19 cellular contexts compared by ENCODE assay signal in the genomic region with DNA sequence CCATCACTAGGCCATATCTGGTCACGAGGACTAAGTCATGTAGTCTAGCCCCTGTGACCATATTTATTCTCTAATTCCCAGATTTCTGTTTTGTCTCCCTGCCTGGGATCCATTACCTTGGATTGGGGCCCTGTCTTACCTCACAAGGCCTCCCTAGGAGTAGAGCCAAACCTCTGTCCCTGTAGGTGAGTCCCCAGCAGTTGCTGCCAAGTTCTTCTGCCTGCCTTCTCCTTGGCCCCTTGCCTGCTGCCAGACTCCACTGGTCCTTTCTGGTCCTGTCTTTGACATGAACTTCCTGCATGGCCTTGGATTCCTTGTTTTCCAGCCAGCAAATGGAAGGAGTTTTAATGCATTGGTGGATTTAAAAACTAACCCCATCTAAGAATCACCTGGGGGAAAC. TPM values are rescaled to one million over a fixed set of nuclear protein-coding genes. Genes with fewer than 3 reads are reported as not detected.
DNase-seq lines count a peak whose midpoint lies in the region; ATAC-seq, FAIRE-seq and TF ChIP-seq lines count a peak whose summit lies in the region.
"Had no signal": no experiment of that assay in that cellular context is flagged by ENCODE, and none has a peak within 500 bp of the region (broad histone marks: within the 10 kb centered on the region; RNA-seq: fewer than 3 reads in every experiment).

No MANE protein-coding gene starts in this region.

- POLR2A ChIA-PET in H1 (lab: Charles Lee; ENCODE audit: partially characterized antibody) = interaction anchor here (1.4 kb wide), 1 partner anchor 10 kb away, joined by 3 read pairs; no protein-coding TSS in a partner anchor
- POLR2A ChIA-PET in CD8-positive, alpha-beta T cell (lab: Charles Lee) = no interaction called here

- H3K4me1 ChIP-seq in H1 (replicated peaks in 1 of 4; ENCODE audit: control insufficient read depth in 3 of 4, insufficient read depth in 4 of 4, low read length in 3 of 4) (no peaks in the 10 kb centered on the region; a peak in 1 of 7 replicates), thyroid gland (no peaks in the 10 kb centered on the region)
- no peaks in the 10 kb centered on the region for H3K4me1 ChIP-seq in CD8-positive, alpha-beta T cell (ENCODE audit: insufficient read depth, low read length)
- H3K4me1 ChIP-seq: A549 had no signal

- no peak overlapping the region for H3K4me3 Mint-ChIP-seq in CD8-positive, alpha-beta T cell
- H3K4me3 Mint-ChIP-seq: CD4-positive, alpha-beta memory T cell; H9 had no signal

- H3K9me3 ChIP-seq in H1 (ENCODE audit: insufficient read depth in 2 of 2, low read depth in 1 of 2, low read length in 1 of 2) (no peaks in the 10 kb centered on the region), thyroid gland (no peaks in the 10 kb centered on the region)
- H3K9me3 ChIP-seq in CD8-positive, alpha-beta T cell (ENCODE audit: low read length) = no peaks in the 10 kb centered on the region
- H3K9me3 ChIP-seq: A549, Caco-2 had no signal

- no peak overlapping the region for H4K5ac ChIP-seq in H1 (ENCODE audit: insufficient read length, low read depth, low read length)

- no peak overlapping the region for H3K23ac ChIP-seq in H1 (ENCODE audit: insufficient read length)

- intact Hi-C loops in thyroid gland (cut with DNase I) = no loop called here
- intact Hi-C loops in CD8-positive, alpha-beta T cell (cut with DNase I, micrococcal nuclease) = no loop called here

- H3K27ac ChIP-seq in H1 (ENCODE audit: low read depth, low read length) (no peak overlapping the region), thyroid gland (no peak overlapping the region)
- H3K27ac ChIP-seq in CD8-positive, alpha-beta T cell (ENCODE audit: low read depth, low read length) = no peak overlapping the region
- H3K27ac ChIP-seq: A549, GM23248 had no signal

- no peak overlapping the region for H2BK20ac ChIP-seq in H1 (ENCODE audit: low read length)

- H3K36me3 Mint-ChIP-seq in CD8-positive, alpha-beta T cell = no peaks in the 10 kb centered on the region
- H3K36me3 Mint-ChIP-seq: CD4-positive, alpha-beta memory T cell had no signal

- TF ChIP-seq RAD21 in H1 (IDR thresholded peaks at IDR 0.05 in 1 of 2, conservative IDR thresholded peaks at IDR 0.05 in 1 of 2; ENCODE audit: low read depth in 2 of 2, low read length in 2 of 2) = no peak

- H3K36me3 ChIP-seq in H1 (ENCODE audit: control insufficient read depth in 2 of 4, insufficient read depth in 4 of 4, low read length in 3 of 4) (no peaks in the 10 kb centered on the region), thyroid gland (no peaks in the 10 kb centered on the region)
- H3K36me3 ChIP-seq in CD8-positive, alpha-beta T cell (ENCODE audit: insufficient read depth, low read length) = no peaks in the 10 kb centered on the region

- no peak overlapping the region for H2AFZ ChIP-seq in H1 (ENCODE audit: low read length)
- H2AFZ ChIP-seq: GM23248 had no signal

- no peak overlapping the region for H3K18ac ChIP-seq in H1 (ENCODE audit: extremely low read depth, low read length)

- TF ChIP-seq CTCF in H1 (IDR thresholded peaks at IDR 0.05; ENCODE audit: control extremely low read depth in 1 of 3, insufficient read depth in 1 of 3, low read depth in 1 of 3, low read length in 3 of 3) (no peak), thyroid gland (IDR thresholded peaks at IDR 0.05) (no peak)
- no peak for TF ChIP-seq CTCF in CD8-positive, alpha-beta T cell (IDR thresholded peaks at IDR 0.05)

- H4K20me1 ChIP-seq in H1 (replicated peaks in 1 of 2; ENCODE audit: control insufficient read depth in 1 of 2, insufficient read depth in 2 of 2, low read length in 2 of 2) = no peaks in the 10 kb centered on the region

- peaks cover 2% of the 10 kb centered on the region for H3K27me3 Mint-ChIP-seq in CD8-positive, alpha-beta T cell (ENCODE audit: low read depth)

- H3K4me1 Mint-ChIP-seq in CD8-positive, alpha-beta T cell (ENCODE audit: low read depth) = no peaks in the 10 kb centered on the region
- H3K4me1 Mint-ChIP-seq: CD4-positive, alpha-beta memory T cell had no signal

- no peak overlapping the region for H4K91ac ChIP-seq in H1 (replicated peaks; ENCODE audit: insufficient read length, low read length)

- no peak overlapping the region for H4K8ac ChIP-seq in H1 (ENCODE audit: extremely low read depth, insufficient read depth, low read length)

- no peaks in the 10 kb centered on the region for H3K79me1 ChIP-seq in H1 (ENCODE audit: low read depth, low read length)

- H3K27ac Mint-ChIP-seq in CD8-positive, alpha-beta T cell = no peak overlapping the region
- H3K27ac Mint-ChIP-seq: CD4-positive, alpha-beta memory T cell; H9 had no signal

- H2BK15ac ChIP-seq in H1 (ENCODE audit: low read length) = 0 out of 2 replicates have a peak overlapping the region, but pooled peaks have one; percentile 22

- H2BK12ac ChIP-seq in H1 (ENCODE audit: low read depth, low read length) = no peak overlapping the region

- H2BK5ac ChIP-seq in H1 (ENCODE audit: low read depth, low read length) = no peak overlapping the region

- FAIRE-seq in H1 (lab: Jason Lieb, UNC) = no peak
- FAIRE-seq: A549, G401.6, GM12892 had no signal

- no peaks in the 10 kb centered on the region for H3K23me2 ChIP-seq in H1 (ENCODE audit: low read depth, low read length)

- DNase-seq in NCI-H2029 (lab: John Stamatoyannopoulos, UW) (peak; percentile 18), H1 (ENCODE audit: low read depth in 1 of 2, low spot score in 2 of 2) (no peak), left lobe of liver (ENCODE audit: low spot score) (no peak), thyroid gland (peak; percentile 53 to 71), NCI-H2196 treated with DMSO at 0.1 percent for 48 hours (lab: John Stamatoyannopoulos, UW; ENCODE audit: unreplicated experiment) (no peak)
- no peak for DNase-seq in CD8-positive, alpha-beta T cell
- DNase-seq: 8988T; ACHN; Caco-2; CD4-positive, alpha-beta memory T cell; DMS153; DND-41; GM23248; H9 had no signal

- H2BK120ac ChIP-seq in H1 (replicated peaks; ENCODE audit: low read depth, low read length) = no peak overlapping the region

- no peaks in the 10 kb centered on the region for H3K9me3 Mint-ChIP-seq in CD8-positive, alpha-beta T cell
- H3K9me3 Mint-ChIP-seq: H9 had no signal

- TF ChIP-seq POLR2A in H1 (IDR thresholded peaks at IDR 0.05; ENCODE audit: control extremely low read depth in 1 of 2, low read depth in 2 of 2, low read length in 2 of 2) (no peak), thyroid gland (IDR thresholded peaks at IDR 0.05) (no peak)

- H2AK5ac ChIP-seq in H1 (ENCODE audit: low read depth, low read length) = no peak overlapping the region

- peak; percentile 47 for ATAC-seq in left lobe of liver
- ATAC-seq in GM21619 (IDR thresholded peaks at IDR 0.05; ENCODE audit: unreplicated experiment) = no peak
- no peak for ATAC-seq in CD8-positive, alpha-beta T cell
- ATAC-seq: A549, HCT116 had no signal

- no peak for TF ChIP-seq EP300 in H1 (IDR thresholded peaks at IDR 0.05; ENCODE audit: borderline replicate concordance in 1 of 2, low read depth in 2 of 2, low read length in 2 of 2)

- H3K4me3 ChIP-seq in H1 (ENCODE audit: extremely low read depth in 1 of 4, insufficient read depth in 2 of 4, low read depth in 3 of 4, low read length in 4 of 4) (no peak overlapping the region), thyroid gland (replicated peaks in 1 of 3) (no peak overlapping the region)
- H3K4me3 ChIP-seq in CD8-positive, alpha-beta T cell (ENCODE audit: low read depth, low read length) = no peak overlapping the region
- H3K4me3 ChIP-seq: A549, GM23248 had no signal

- no peak overlapping the region for H3K4me2 ChIP-seq in H1 (ENCODE audit: insufficient read depth in 1 of 2, low read depth in 2 of 2, low read length in 2 of 2)
- H3K4me2 ChIP-seq: A549 had no signal

- H3K14ac ChIP-seq in H1 (ENCODE audit: insufficient read length) = no peak overlapping the region

- H3K27me3 ChIP-seq in H1 (replicated peaks in 1 of 4; ENCODE audit: control insufficient read depth in 3 of 4, extremely low read depth in 1 of 4, insufficient read depth in 3 of 4, low read length in 3 of 4) (no peaks in the 10 kb centered on the region), thyroid gland (no peaks in the 10 kb centered on the region)
- no peaks in the 10 kb centered on the region for H3K27me3 ChIP-seq in CD8-positive, alpha-beta T cell (ENCODE audit: insufficient read depth, low read length)

- WGBS in H1 (ENCODE audit: extremely low coverage in 1 of 2, insufficient coverage in 1 of 2, insufficient read length in 1 of 2, insufficient replicate concordance in 2 of 2, low coverage in 1 of 2, low lambda C conversion rate in 2 of 2, missing lambda C conversion rate in 1 of 2), 2 experiments = 92% methylated on average over 1 of the region's 1 CpG; no CpG with 5 or more reads in 1 of the 2 experiments
- WGBS in thyroid gland, 2 donors = 67 to 100% methylated on average over 1 of the region's 1 CpG

- no peak overlapping the region for H3K56ac ChIP-seq in H1 (replicated peaks; ENCODE audit: insufficient read length, low read depth, low read length)

- CTCF ChIA-PET in H1 (lab: Charles Lee; ENCODE audit: partially characterized antibody) = interaction anchor here (1.9 kb wide), 1 partner anchor 8 kb away, joined by 6 read pairs; no protein-coding TSS in a partner anchor
- CTCF ChIA-PET in CD8-positive, alpha-beta T cell (lab: Charles Lee) = no interaction called here

- no peaks in the 10 kb centered on the region for H3K79me2 ChIP-seq in H1 (ENCODE audit: control insufficient read depth in 1 of 2, insufficient read depth in 2 of 2, low read length in 2 of 2)

- no peak overlapping the region for H3K4ac ChIP-seq in H1 (replicated peaks; ENCODE audit: insufficient read length, low read depth, low read length)

- no peak overlapping the region for H3K9ac ChIP-seq in H1 (replicated peaks in 1 of 4; ENCODE audit: extremely low read depth in 1 of 4, low read depth in 3 of 4, low read length in 3 of 4)
- H3K9ac ChIP-seq: GM23248 had no signal

RNA-seq across cellular contexts. Expression of gene CADM1, which starts 35.6 kb away (rescaled TPM):
- total RNA-seq in H1 (2021; fragmentation: NEBNext Ultra II Directional; extraction: Animal tissue kit (Norgen Biotek cat#: 25700)) = 25.3 and 29.3 TPM in 2 replicates
- polyA plus RNA-seq in H1 (2011; rRNA removed) = 8.3 and 9.6 TPM in 2 replicates
- 12.8 TPM for polyA plus RNA-seq in H1 (2011; cell fraction: cytosol; rRNA removed)
- polyA plus RNA-seq in H1 (2011; cell fraction: nucleus; rRNA removed) = 20.1 TPM
- 14.8 to 19.0 TPM (median 15.7 TPM) in 4 replicates for polyA plus RNA-seq in H1 (2012, experiment 1 of 2)
- 2.3 TPM for polyA plus RNA-seq in H1 (2012, experiment 2 of 2)
- 31.9 TPM for polyA plus RNA-seq in H1 (2013, experiment 1 of 2)
- 32.4 TPM for polyA plus RNA-seq in H1 (2013, experiment 2 of 2)
- 35.1 and 35.8 TPM in 2 replicates for polyA minus RNA-seq in H1 (2011; rRNA and poly(A)+ RNA removed)
- 10.9 TPM for polyA minus RNA-seq in H1 (2011; cell fraction: cytosol; rRNA and poly(A)+ RNA removed)
- 46.8 TPM for polyA minus RNA-seq in H1 (2011; cell fraction: nucleus; rRNA and poly(A)+ RNA removed)
- total RNA-seq in left lobe of liver = 27.2 TPM
- 100 to 1,000 TPM in 3 of 4 donors, 10 to 100 TPM in 1; 89.9 to 351 (median 235) TPM for total RNA-seq in thyroid gland
- total RNA-seq in CD8-positive, alpha-beta T cell = under 1 TPM; 0.69 to 0.92 TPM

Comparison
In these comparisons a context has a peak if more than half of its experiments do, and no peak if none do; other contexts are left out.
1. DNase-seq: peak in NCI-H2029 (single experiment) and thyroid gland (2 of 2); none in H1 (0 of 2), left lobe of liver (single experiment), CD8-positive, alpha-beta T cell (0 of 7) and NCI-H2196 treated with DMSO at 0.1 percent for 48 hours (single experiment).
2. RNA of gene CADM1, which starts 35.6 kb away (total RNA-seq): 89.9 to 351 TPM in thyroid gland, 27.2 TPM in left lobe of liver (single experiment) and 25.3 to 29.3 TPM in H1; 0.69 to 0.92 TPM in CD8-positive, alpha-beta T cell; every median in the first group is over 10 times any median in the second.